Comparison of ENCODE assay signal across 1 cellular context in genomic region chrX:37959212-37960021, GRCh38.
TF ChIP-seq lines count a peak whose summit lies in the region.

No MANE protein-coding gene starts in this region.

TF ChIP-seq in HepG2, 621 proteins besides CTCF, POLR2A, EP300 and RAD21 (continued from another document and continues in another):
- no peak for TF ChIP-seq PAWR (CRISPR knock-in tag; IDR thresholded peaks at IDR 0.05; ENCODE audit: borderline replicate concordance)
- TF ChIP-seq GLI4 (CRISPR knock-in tag; IDR thresholded peaks at IDR 0.05; ENCODE audit: borderline replicate concordance) = no peak
- no peak for TF ChIP-seq PLRG1 (conservative IDR thresholded peaks at IDR 0.05)
- no peak for TF ChIP-seq ZNF556 (CRISPR knock-in tag; IDR thresholded peaks at IDR 0.05; ENCODE audit: borderline replicate concordance)
- no peak for TF ChIP-seq TGIF2 (CRISPR knock-in tag; IDR thresholded peaks at IDR 0.05)
- TF ChIP-seq ZNF24 (IDR thresholded peaks at IDR 0.05) = peak; percentile 18; the same call in 1 of the 2 replicates
- TF ChIP-seq IRF1 (CRISPR knock-in tag; IDR thresholded peaks at IDR 0.05; ENCODE audit: low read depth) = no peak
- TF ChIP-seq AKAP8 (CRISPR knock-in tag; IDR thresholded peaks at IDR 0.05) = no peak
- no peak for TF ChIP-seq SCMH1 (CRISPR knock-in tag; IDR thresholded peaks at IDR 0.05; ENCODE audit: borderline replicate concordance)
- TF ChIP-seq BCL6 (CRISPR knock-in tag; IDR thresholded peaks at IDR 0.05) = peak; percentile 93
- TF ChIP-seq, protein P1, sequence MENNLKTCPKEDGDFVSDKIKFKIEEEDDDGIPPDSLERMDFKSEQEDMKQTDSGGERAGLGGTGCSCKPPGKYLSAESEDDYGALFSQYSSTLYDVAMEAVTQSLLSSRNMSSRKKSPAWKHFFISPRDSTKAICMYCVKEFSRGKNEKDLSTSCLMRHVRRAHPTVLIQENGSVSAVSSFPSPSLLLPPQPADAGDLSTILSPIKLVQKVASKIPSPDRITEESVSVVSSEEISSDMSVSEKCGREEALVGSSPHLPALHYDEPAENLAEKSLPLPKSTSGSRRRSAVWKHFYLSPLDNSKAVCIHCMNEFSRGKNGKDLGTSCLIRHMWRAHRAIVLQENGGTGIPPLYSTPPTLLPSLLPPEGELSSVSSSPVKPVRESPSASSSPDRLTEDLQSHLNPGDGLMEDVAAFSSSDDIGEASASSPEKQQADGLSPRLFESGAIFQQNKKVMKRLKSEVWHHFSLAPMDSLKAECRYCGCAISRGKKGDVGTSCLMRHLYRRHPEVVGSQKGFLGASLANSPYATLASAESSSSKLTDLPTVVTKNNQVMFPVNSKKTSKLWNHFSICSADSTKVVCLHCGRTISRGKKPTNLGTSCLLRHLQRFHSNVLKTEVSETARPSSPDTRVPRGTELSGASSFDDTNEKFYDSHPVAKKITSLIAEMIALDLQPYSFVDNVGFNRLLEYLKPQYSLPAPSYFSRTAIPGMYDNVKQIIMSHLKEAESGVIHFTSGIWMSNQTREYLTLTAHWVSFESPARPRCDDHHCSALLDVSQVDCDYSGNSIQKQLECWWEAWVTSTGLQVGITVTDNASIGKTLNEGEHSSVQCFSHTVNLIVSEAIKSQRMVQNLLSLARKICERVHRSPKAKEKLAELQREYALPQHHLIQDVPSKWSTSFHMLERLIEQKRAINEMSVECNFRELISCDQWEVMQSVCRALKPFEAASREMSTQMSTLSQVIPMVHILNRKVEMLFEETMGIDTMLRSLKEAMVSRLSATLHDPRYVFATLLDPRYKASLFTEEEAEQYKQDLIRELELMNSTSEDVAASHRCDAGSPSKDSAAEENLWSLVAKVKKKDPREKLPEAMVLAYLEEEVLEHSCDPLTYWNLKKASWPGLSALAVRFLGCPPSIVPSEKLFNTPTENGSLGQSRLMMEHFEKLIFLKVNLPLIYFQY (CRISPR knock-in tag; IDR thresholded peaks at IDR 0.05; ENCODE audit: borderline replicate concordance) = no peak
- TF ChIP-seq ZNF546 (CRISPR knock-in tag; conservative IDR thresholded peaks at IDR 0.05) = no peak
- no peak for TF ChIP-seq ZNF274 (CRISPR knock-in tag; IDR thresholded peaks at IDR 0.05)
- TF ChIP-seq TBX2 (CRISPR knock-in tag; IDR thresholded peaks at IDR 0.05; ENCODE audit: borderline replicate concordance) = peak; percentile 95
- TF ChIP-seq SP5 (CRISPR knock-in tag; IDR thresholded peaks at IDR 0.05; ENCODE audit: borderline replicate concordance, low read depth) = peak; percentile 36; the same call in 1 of the 2 replicates
- TF ChIP-seq CREB1 (IDR thresholded peaks at IDR 0.05) = no peak
- TF ChIP-seq CREB1 (CRISPR knock-in tag; IDR thresholded peaks at IDR 0.05) = no peak; the same call in 1 of the 2 replicates
- TF ChIP-seq MYNN (CRISPR knock-in tag; IDR thresholded peaks at IDR 0.05; ENCODE audit: low read depth) = no peak
- no peak for TF ChIP-seq HNRNPLL (IDR thresholded peaks at IDR 0.05; ENCODE audit: low read depth, low read length, poor library complexity, severe bottlenecking)
- TF ChIP-seq NR2F2 (IDR thresholded peaks at IDR 0.05; ENCODE audit: borderline replicate concordance, low read depth) = peak; percentile 65
- TF ChIP-seq TFDP2 (CRISPR knock-in tag; IDR thresholded peaks at IDR 0.05) = no peak
- TF ChIP-seq, protein P2, sequence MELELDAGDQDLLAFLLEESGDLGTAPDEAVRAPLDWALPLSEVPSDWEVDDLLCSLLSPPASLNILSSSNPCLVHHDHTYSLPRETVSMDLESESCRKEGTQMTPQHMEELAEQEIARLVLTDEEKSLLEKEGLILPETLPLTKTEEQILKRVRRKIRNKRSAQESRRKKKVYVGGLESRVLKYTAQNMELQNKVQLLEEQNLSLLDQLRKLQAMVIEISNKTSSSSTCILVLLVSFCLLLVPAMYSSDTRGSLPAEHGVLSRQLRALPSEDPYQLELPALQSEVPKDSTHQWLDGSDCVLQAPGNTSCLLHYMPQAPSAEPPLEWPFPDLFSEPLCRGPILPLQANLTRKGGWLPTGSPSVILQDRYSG (CRISPR knock-in tag; IDR thresholded peaks at IDR 0.05) = no peak
- TF ChIP-seq ZBTB2 (CRISPR knock-in tag; IDR thresholded peaks at IDR 0.05; ENCODE audit: low read depth) = no peak
- TF ChIP-seq, protein P3, sequence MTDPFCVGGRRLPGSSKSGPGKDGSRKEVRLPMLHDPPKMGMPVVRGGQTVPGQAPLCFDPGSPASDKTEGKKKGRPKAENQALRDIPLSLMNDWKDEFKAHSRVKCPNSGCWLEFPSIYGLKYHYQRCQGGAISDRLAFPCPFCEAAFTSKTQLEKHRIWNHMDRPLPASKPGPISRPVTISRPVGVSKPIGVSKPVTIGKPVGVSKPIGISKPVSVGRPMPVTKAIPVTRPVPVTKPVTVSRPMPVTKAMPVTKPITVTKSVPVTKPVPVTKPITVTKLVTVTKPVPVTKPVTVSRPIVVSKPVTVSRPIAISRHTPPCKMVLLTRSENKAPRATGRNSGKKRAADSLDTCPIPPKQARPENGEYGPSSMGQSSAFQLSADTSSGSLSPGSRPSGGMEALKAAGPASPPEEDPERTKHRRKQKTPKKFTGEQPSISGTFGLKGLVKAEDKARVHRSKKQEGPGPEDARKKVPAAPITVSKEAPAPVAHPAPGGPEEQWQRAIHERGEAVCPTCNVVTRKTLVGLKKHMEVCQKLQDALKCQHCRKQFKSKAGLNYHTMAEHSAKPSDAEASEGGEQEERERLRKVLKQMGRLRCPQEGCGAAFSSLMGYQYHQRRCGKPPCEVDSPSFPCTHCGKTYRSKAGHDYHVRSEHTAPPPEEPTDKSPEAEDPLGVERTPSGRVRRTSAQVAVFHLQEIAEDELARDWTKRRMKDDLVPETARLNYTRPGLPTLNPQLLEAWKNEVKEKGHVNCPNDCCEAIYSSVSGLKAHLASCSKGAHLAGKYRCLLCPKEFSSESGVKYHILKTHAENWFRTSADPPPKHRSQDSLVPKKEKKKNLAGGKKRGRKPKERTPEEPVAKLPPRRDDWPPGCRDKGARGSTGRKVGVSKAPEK (CRISPR knock-in tag; IDR thresholded peaks at IDR 0.05; ENCODE audit: borderline replicate concordance) = no peak
- TF ChIP-seq ZNF777 (CRISPR knock-in tag; IDR thresholded peaks at IDR 0.05) = no peak
- TF ChIP-seq GATAD2A (CRISPR knock-in tag; IDR thresholded peaks at IDR 0.05) = peak; percentile 79
- TF ChIP-seq ATF7 (IDR thresholded peaks at IDR 0.05) = peak; percentile 67
- TF ChIP-seq ATF7 (CRISPR knock-in tag; IDR thresholded peaks at IDR 0.05) = peak; percentile 84; the same call in 1 of the 2 replicates
- peak; percentile 89 for TF ChIP-seq NFIC (IDR thresholded peaks at IDR 0.05; ENCODE audit: low read length)
- TF ChIP-seq FOXM1 (CRISPR knock-in tag; IDR thresholded peaks at IDR 0.05) = no peak
- TF ChIP-seq ZNF563 (CRISPR knock-in tag; IDR thresholded peaks at IDR 0.05) = no peak
- no peak for TF ChIP-seq MNT (IDR thresholded peaks at IDR 0.05)
- TF ChIP-seq ZFY (CRISPR knock-in tag; IDR thresholded peaks at IDR 0.05) = no peak
- no peak for TF ChIP-seq DNMT3B (CRISPR knock-in tag; conservative IDR thresholded peaks at IDR 0.05)
- TF ChIP-seq ELK4 (CRISPR knock-in tag; IDR thresholded peaks at IDR 0.05; ENCODE audit: borderline replicate concordance) = no peak
- no peak for TF ChIP-seq TAF15 (IDR thresholded peaks at IDR 0.05; ENCODE audit: low read depth, low read length, poor library complexity, severe bottlenecking)
- no peak for TF ChIP-seq DR1 (CRISPR knock-in tag; IDR thresholded peaks at IDR 0.05)
- TF ChIP-seq, protein P4, sequence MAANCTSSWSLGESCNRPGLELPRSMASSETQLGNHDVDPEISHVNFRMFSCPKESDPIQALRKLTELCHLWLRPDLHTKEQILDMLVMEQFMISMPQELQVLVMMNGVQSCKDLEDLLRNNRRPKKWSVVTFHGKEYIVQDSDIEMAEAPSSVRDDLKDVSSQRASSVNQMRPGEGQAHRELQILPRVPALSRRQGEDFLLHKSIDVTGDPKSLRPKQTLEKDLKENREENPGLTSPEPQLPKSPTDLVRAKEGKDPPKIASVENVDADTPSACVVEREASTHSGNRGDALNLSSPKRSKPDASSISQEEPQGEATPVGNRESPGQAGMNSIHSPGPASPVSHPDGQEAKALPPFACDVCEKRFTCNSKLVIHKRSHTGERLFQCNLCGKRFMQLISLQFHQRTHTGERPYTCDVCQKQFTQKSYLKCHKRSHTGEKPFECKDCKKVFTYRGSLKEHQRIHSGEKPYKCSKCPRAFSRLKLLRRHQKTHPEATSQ (CRISPR knock-in tag; IDR thresholded peaks at IDR 0.05; ENCODE audit: borderline replicate concordance) = 0 out of 2 replicates have a peak, but pooled peaks have one; percentile 42
- no peak for TF ChIP-seq GZF1 (CRISPR knock-in tag; IDR thresholded peaks at IDR 0.05)
- no peak for TF ChIP-seq MTA1 (CRISPR knock-in tag; IDR thresholded peaks at IDR 0.05; ENCODE audit: borderline replicate concordance)
- TF ChIP-seq TCF7 (IDR thresholded peaks at IDR 0.05; ENCODE audit: low read depth) = peak; percentile 95
- no peak for TF ChIP-seq RFX1 (IDR thresholded peaks at IDR 0.05)
- TF ChIP-seq IKZF4 (CRISPR knock-in tag; IDR thresholded peaks at IDR 0.05; ENCODE audit: borderline replicate concordance, low read depth, not compliant biosample characterization) = no peak
- TF ChIP-seq, protein P5, sequence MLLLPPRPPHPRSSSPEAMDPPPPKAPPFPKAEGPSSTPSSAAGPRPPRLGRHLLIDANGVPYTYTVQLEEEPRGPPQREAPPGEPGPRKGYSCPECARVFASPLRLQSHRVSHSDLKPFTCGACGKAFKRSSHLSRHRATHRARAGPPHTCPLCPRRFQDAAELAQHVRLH (CRISPR knock-in tag; IDR thresholded peaks at IDR 0.05; ENCODE audit: borderline replicate concordance, low read depth) = no peak
- TF ChIP-seq KMT2A (CRISPR knock-in tag; IDR thresholded peaks at IDR 0.05) = no peak
